In the genomic region with DNA sequence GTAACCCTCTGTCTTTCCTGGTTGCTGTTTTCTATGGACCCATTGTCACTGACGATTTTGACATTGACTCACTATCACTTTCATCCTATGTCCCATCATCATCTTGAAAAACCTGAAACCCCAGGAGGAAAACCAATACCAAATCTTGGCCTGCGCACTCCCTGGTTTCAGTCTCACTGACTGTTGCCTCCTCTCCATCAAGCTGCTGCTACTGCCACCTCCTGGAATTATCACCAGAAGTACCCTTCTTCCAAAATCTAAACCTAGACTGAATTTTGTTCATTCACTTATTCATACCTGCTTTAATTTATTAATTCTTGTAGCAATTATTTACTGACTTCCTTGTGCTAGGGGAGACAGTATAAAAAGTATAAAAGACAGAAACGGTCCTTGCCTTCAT, we compare ENCODE assay signal across 9 cellular contexts. TPM values are rescaled to one million over a fixed set of nuclear protein-coding genes. Genes with fewer than 3 reads are reported as not detected.
DNase-seq lines count a peak whose midpoint lies in the region; ATAC-seq, FAIRE-seq and TF ChIP-seq lines count a peak whose summit lies in the region.
"Had no signal": no experiment of that assay in that cellular context is flagged by ENCODE, and none has a peak within 500 bp of the region (broad histone marks: within the 10 kb centered on the region; RNA-seq: fewer than 3 reads in every experiment).

No MANE protein-coding gene starts in this region.

- ATAC-seq in GM21529 (IDR thresholded peaks at IDR 0.05; ENCODE audit: unreplicated experiment), result no peak

- peak; percentile 12 to 21 for DNase-seq in AML-193 (lab: John Stamatoyannopoulos, UW)
- no peak for DNase-seq in HFF-Myc (ENCODE audit: extremely low read depth, low read depth)
- peak; percentile 44 to 52 for DNase-seq in activated T-cell treated with anti-CD3 and anti-CD28 coated beads, Interleukin-2, amount 50 U/mL, for 48 hours
- peak; percentile 10 for DNase-seq in kidney tubule cell (ENCODE audit: low spot score)
- no peak for DNase-seq in NCI-H1048 (lab: John Stamatoyannopoulos, UW)
- DNase-seq in frontal cortex (ENCODE audit: low spot score in 2 of 2), result no peak
- no peak for DNase-seq in NCI-H2196 (lab: John Stamatoyannopoulos, UW; ENCODE audit: unreplicated experiment)

- TF ChIP-seq CTCF in HFF-Myc (IDR thresholded peaks at IDR 0.05; ENCODE audit: low read depth, low read length, missing control alignments), result peak; percentile 14

- H3K4me3 ChIP-seq in HFF-Myc (replicated peaks; ENCODE audit: low read depth, low read length), result no peak overlapping the region

- no peak for FAIRE-seq in frontal cortex (lab: Jason Lieb, UNC)
- FAIRE-seq: colon had no signal

RNA-seq across cellular contexts. Expression of a gene that starts 44.5 kb away (rescaled TPM):
- total RNA-seq in frontal cortex, result 49.7 TPM

Comparison
In these comparisons a context has a peak if more than half of its experiments do, and no peak if none do; other contexts are left out.
1. DNase-seq: peak in AML-193 (2 of 2), activated T-cell treated with anti-CD3 and anti-CD28 coated beads, Interleukin-2, amount 50 U/mL, for 48 hours (2 of 2) and kidney tubule cell (single experiment); none in HFF-Myc (single experiment), NCI-H1048 (single experiment), frontal cortex (0 of 2) and NCI-H2196 (single experiment).